8 cellular contexts compared by ENCODE assay signal in the genomic region with DNA sequence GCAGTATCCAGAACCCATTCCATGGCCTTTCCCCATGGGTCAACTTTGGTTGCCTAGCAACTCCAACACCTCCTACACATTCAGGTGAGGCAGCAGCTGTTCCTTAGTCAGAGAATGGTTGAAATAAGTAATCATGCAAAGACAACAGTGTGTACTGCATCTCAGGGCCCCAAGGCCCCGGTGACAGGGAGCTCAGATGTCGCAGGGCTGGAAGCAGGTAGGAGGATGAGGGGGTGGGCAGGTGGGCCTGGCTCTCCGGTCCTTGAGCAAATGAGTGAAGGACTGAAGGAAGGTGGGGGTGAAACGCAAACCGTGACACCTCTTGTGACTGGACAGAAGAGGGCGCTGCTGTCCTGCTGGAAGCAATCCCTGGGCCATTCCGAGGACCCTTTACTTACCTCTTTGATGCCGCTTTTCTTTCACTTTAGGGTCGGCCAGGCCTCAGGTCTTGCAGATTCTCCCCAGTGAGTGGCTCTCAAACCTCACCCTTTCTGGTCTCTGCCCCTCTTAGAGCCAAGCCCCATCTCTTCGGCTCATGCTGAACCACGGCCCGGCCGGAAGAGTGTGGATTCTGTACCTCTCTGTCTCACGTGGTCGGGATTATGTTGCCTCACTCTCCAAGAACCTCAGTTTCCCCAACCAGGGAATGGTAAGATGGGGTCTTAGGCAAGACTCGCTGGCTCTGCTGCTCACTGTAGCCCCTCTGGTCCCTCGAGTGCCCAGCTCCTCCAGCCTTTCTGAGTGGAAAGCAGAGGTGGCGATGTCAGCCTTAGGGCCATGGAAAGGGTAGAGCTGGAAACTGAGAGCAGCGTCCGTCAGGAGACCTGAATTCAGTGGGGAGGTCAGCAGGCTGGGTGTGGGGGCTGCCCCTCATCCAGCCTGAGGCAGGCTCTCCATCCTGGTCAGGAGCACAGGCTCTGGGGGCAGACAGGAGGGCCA. TPM values are rescaled to one million over a fixed set of nuclear protein-coding genes. Genes with fewer than 3 reads are reported as not detected.
DNase-seq lines count a peak whose midpoint lies in the region; ATAC-seq, FAIRE-seq and TF ChIP-seq lines count a peak whose summit lies in the region.

No MANE protein-coding gene starts in this region.

- H3K79me1 ChIP-seq in mesendoderm (ENCODE audit: low read length): no peaks in the 10 kb centered on the region

- H2BK5ac ChIP-seq in mesendoderm (ENCODE audit: low read length): no peak overlapping the region

- TF ChIP-seq CTCF in A549 (IDR thresholded peaks at IDR 0.05): peak; percentile 58
- peak; percentile 75 for TF ChIP-seq CTCF in GM13976 (IDR thresholded peaks at IDR 0.05; ENCODE audit: borderline replicate concordance, control extremely low read depth, extremely low read depth, insufficient read depth, missing control alignments)

- H3K18ac ChIP-seq in mesendoderm (ENCODE audit: low read length): no peak overlapping the region

- H2AK5ac ChIP-seq in mesendoderm (ENCODE audit: low read length): no peak overlapping the region

- H3K79me2 ChIP-seq in mesendoderm (ENCODE audit: control insufficient read depth, insufficient read depth, low read length): no peaks in the 10 kb centered on the region

- H3K27ac ChIP-seq in A549 (no peak overlapping the region), mesendoderm (ENCODE audit: low read depth, low read length) (no peak overlapping the region)

- no peak for TF ChIP-seq EP300 in A549 (IDR thresholded peaks at IDR 0.05)

- TF ChIP-seq POLR2A in A549 (IDR thresholded peaks at IDR 0.05; ENCODE audit: low read length): no peak

- peaks cover 4% of the 10 kb centered on the region for H3K4me1 Mint-ChIP-seq in activated CD4-positive, alpha-beta T cell treated with anti-CD3 and anti-CD28 coated beads, Interleukin-2, amount 10 ng/mL, durations not matched to agents 24 days and 14 days

- CTCF ChIA-PET in A549 (lab: Yijun Ruan, JAX): interaction anchor here (0.6 to 6.2 kb wide), 28 partner anchors 10 to 950 kb away, joined by 3 to 41 read pairs (median 4); partner anchors contain the start of gene KCNA2

- in situ Hi-C loops in GM13976 (cut with MboI; ENCODE audit: low sequenced_read_pairs, unreplicated experiment): no loop called here

- intact Hi-C loops in activated CD4-positive, alpha-beta T cell treated with anti-CD3 and anti-CD28 coated beads, Interleukin-2, amount 10 ng/mL, durations not matched to agents 24 days and 14 days (cut with micrococcal nuclease): loop anchor here (1.0 kb wide), 2 partner anchors 91 to 259 kb away; no protein-coding TSS in a partner anchor

- no peak overlapping the region for H4K5ac ChIP-seq in mesendoderm (ENCODE audit: low read length)

- no peak overlapping the region for H3K56ac ChIP-seq in mesendoderm (ENCODE audit: low read length)

- H3K9ac ChIP-seq in mesendoderm (ENCODE audit: low read length): no peak overlapping the region

- H3K4me3 Mint-ChIP-seq in activated CD4-positive, alpha-beta T cell treated with anti-CD3 and anti-CD28 coated beads, Interleukin-2, amount 10 ng/mL, durations not matched to agents 24 days and 14 days: no peak overlapping the region

- TF ChIP-seq RAD21 in A549 (conservative IDR thresholded peaks at IDR 0.05 in 1 of 2, IDR thresholded peaks at IDR 0.05 in 1 of 2): peak; percentile 65 to 74

- no peak overlapping the region for H2BK120ac ChIP-seq in mesendoderm (ENCODE audit: low read depth, low read length)

- H3K4me3 ChIP-seq in A549 (no peak overlapping the region), mesendoderm (ENCODE audit: low read length) (no peak overlapping the region)

- WGBS in A549 (ENCODE audit: missing lambda C conversion rate): 34% methylated on average over 15 of the region's 20 CpGs
- no CpG with 5 or more reads among the region's 20 CpGs for WGBS in mesendoderm (ENCODE audit: extremely low coverage, insufficient coverage, low lambda C conversion rate)

- H3K27me3 ChIP-seq in mesendoderm (ENCODE audit: insufficient read depth, low read length, poor library complexity): no peaks in the 10 kb centered on the region

- H3K4me2 ChIP-seq in A549: peak overlapping the region; percentile 39; the same call in 2 of the 3 replicates
- no peak overlapping the region for H3K4me2 ChIP-seq in mesendoderm (ENCODE audit: low read length)

- H2BK15ac ChIP-seq in mesendoderm (replicated peaks; ENCODE audit: low read depth): no peak overlapping the region

- H3K27me3 Mint-ChIP-seq in activated CD4-positive, alpha-beta T cell treated with anti-CD3 and anti-CD28 coated beads, Interleukin-2, amount 10 ng/mL, durations not matched to agents 24 days and 14 days: peaks cover 27% of the 10 kb centered on the region

- H3K27ac Mint-ChIP-seq in activated CD4-positive, alpha-beta T cell treated with anti-CD3 and anti-CD28 coated beads, Interleukin-2, amount 10 ng/mL, durations not matched to agents 24 days and 14 days: no peak overlapping the region

- POLR2A ChIA-PET in A549 (lab: Yijun Ruan, JAX): no interaction called here

- FAIRE-seq in A549 (lab: Jason Lieb, UNC): no peak

- no peaks in the 10 kb centered on the region for H3K36me3 Mint-ChIP-seq in activated CD4-positive, alpha-beta T cell treated with anti-CD3 and anti-CD28 coated beads, Interleukin-2, amount 10 ng/mL, durations not matched to agents 24 days and 14 days (ENCODE audit: low read depth)

- H4K8ac ChIP-seq in mesendoderm (ENCODE audit: low read depth, low read length): no peak overlapping the region

- peak in 1 of 2 experiments; percentile 89; a peak in 3 of 6 replicates for ATAC-seq in A549

- no peak overlapping the region for H3K23ac ChIP-seq in mesendoderm (ENCODE audit: low read length)

- H3K4me1 ChIP-seq in A549: peaks cover 16% of the 10 kb centered on the region
- H3K4me1 ChIP-seq in mesendoderm (ENCODE audit: control insufficient read depth, low read depth, low read length): no peaks in the 10 kb centered on the region

- DNase-seq in A549 (ENCODE audit: low read depth in 1 of 2, low spot score in 1 of 2): peak; percentile 29 to 49
- peak; percentile 76 for DNase-seq in GM13976 (ENCODE audit: low spot score)
- peak; percentile 77 for DNase-seq in NCI-H2227 treated with DMSO at 0.1 percent for 48 hours (lab: John Stamatoyannopoulos, UW)
- DNase-seq in activated CD4-positive, alpha-beta T cell treated with anti-CD3 and anti-CD28 coated beads, Interleukin-2, amount 10 ng/mL, durations not matched to agents 24 days and 14 days: peak; percentile 85
- peak; percentile 32 for DNase-seq in effector CD4-positive, alpha-beta T cell
- DNase-seq in mesendoderm: peak; percentile 80
- DNase-seq in stimulated activated CD8-positive, alpha-beta memory T cell treated with anti-CD3 and anti-CD28 coated beads, Interleukin-7, amount 100 ng/mL, for 48 hours (ENCODE audit: extremely low read depth in 1 of 2, low read depth in 1 of 2): peak; percentile 2 to 17
- DNase-seq in amniotic stem cell (lab: John Stamatoyannopoulos, UW): no peak

- H3K4ac ChIP-seq in mesendoderm (ENCODE audit: low read depth, low read length): no peak overlapping the region

- no peaks in the 10 kb centered on the region for H3K36me3 ChIP-seq in mesendoderm (ENCODE audit: control insufficient read depth, insufficient read depth, low read length)

- H3K9me3 Mint-ChIP-seq in activated CD4-positive, alpha-beta T cell treated with anti-CD3 and anti-CD28 coated beads, Interleukin-2, amount 10 ng/mL, durations not matched to agents 24 days and 14 days: no peaks in the 10 kb centered on the region

- H3K9me3 ChIP-seq in A549: no peaks in the 10 kb centered on the region

TF ChIP-seq in A549, 52 proteins besides CTCF, POLR2A, EP300 and RAD21:
- peak; percentile 47 for TF ChIP-seq SMC3 (IDR thresholded peaks at IDR 0.05)
- no peak for TF ChIP-seq HEYL (CRISPR knock-in tag; IDR thresholded peaks at IDR 0.05)

RNA-seq across cellular contexts. Expression of gene KCNA10, which starts 5.6 kb away (rescaled TPM):
- polyA plus RNA-seq in A549 (2011; rRNA removed) (not detected in 2 replicates), A549 (2017; fragmentation: RNase III; extraction: RNeasy Plus Mini Kit Qiagen cat#74134 plus additional on column Dnase treatment) (not detected in 3 replicates)
- polyA plus RNA-seq in A549 (2012; cell fraction: cytosol; rRNA removed): not detected in 2 replicates
- not detected in 2 replicates for polyA plus RNA-seq in A549 (2012; cell fraction: nucleus; rRNA removed)
- polyA minus RNA-seq in A549 (2011; rRNA and poly(A)+ RNA removed): not detected in 2 replicates
- not detected in 2 replicates for total RNA-seq in activated CD4-positive, alpha-beta T cell treated with anti-CD3 and anti-CD28 coated beads, Interleukin-2, amount 10 ng/mL, durations not matched to agents 24 days and 14 days
- not detected for polyA plus RNA-seq in mesendoderm (2013, experiment 1 of 2)
- not detected for polyA plus RNA-seq in mesendoderm (2013, experiment 2 of 2)
